ENCODE assay signal across 8 cellular contexts in genomic region chr9:137130176-137130755, GRCh38. TPM values are rescaled to one million over a fixed set of nuclear protein-coding genes. Genes with fewer than 3 reads are reported as not detected.
DNase-seq lines count a peak whose midpoint lies in the region; ATAC-seq and TF ChIP-seq lines count a peak whose summit lies in the region.

No MANE protein-coding gene starts in this region.

- intact Hi-C loops in activated naive CD4-positive, alpha-beta T cell treated with anti-CD3 and anti-CD28 coated beads for 36 hours (cut with micrococcal nuclease): no loop called here
- intact Hi-C loops in IMR-90 (cut with micrococcal nuclease): no loop called here
- intact Hi-C loops in colonic mucosa (cut with DNase I): no loop called here

- H3K56ac ChIP-seq in IMR-90 (ENCODE audit: extremely low read depth, insufficient read depth, low read length): no peak overlapping the region

- H3K27ac Mint-ChIP-seq in activated naive CD4-positive, alpha-beta T cell treated with anti-CD3 and anti-CD28 coated beads for 36 hours: no peak overlapping the region
- no peak overlapping the region for H3K27ac Mint-ChIP-seq in natural killer cell treated with Interleukin-12 subunit alpha and Interleukin-12 subunit beta and Interleukin-15 and Interleukin-18, amount 100 ng/mL, for 72 hours

- H3K36me3 Mint-ChIP-seq in activated naive CD4-positive, alpha-beta T cell treated with anti-CD3 and anti-CD28 coated beads for 36 hours (ENCODE audit: low read depth): peaks cover 7% of the 10 kb centered on the region
- H3K36me3 Mint-ChIP-seq in natural killer cell treated with Interleukin-12 subunit alpha and Interleukin-12 subunit beta and Interleukin-15 and Interleukin-18, amount 100 ng/mL, for 72 hours: no peaks in the 10 kb centered on the region

- H2AFZ ChIP-seq in IMR-90 (replicated peaks; ENCODE audit: low read length, poor library complexity): peak overlapping the region; percentile 99

- no peak overlapping the region for H2BK120ac ChIP-seq in IMR-90 (ENCODE audit: low read depth, low read length)

- peak overlapping the region; percentile 83 to 89; a peak in 3 of 4 replicates for H4K8ac ChIP-seq in IMR-90 (ENCODE audit: low read depth in 2 of 2, low read length in 2 of 2)

- H3K4me2 ChIP-seq in IMR-90 (ENCODE audit: low read depth, low read length): peak overlapping the region; percentile 59

- H3K4me3 Mint-ChIP-seq in activated naive CD4-positive, alpha-beta T cell treated with anti-CD3 and anti-CD28 coated beads for 36 hours: peak overlapping the region; percentile 72
- H3K4me3 Mint-ChIP-seq in natural killer cell treated with Interleukin-12 subunit alpha and Interleukin-12 subunit beta and Interleukin-15 and Interleukin-18, amount 100 ng/mL, for 72 hours: peak overlapping the region; percentile 84

- TF ChIP-seq CTCF in IMR-90 (conservative IDR thresholded peaks at IDR 0.05; ENCODE audit: low read depth, low read length) (no peak), colonic mucosa (IDR thresholded peaks at IDR 0.05) (no peak)

- H2BK5ac ChIP-seq in IMR-90 (ENCODE audit: low read depth, low read length, poor library complexity, severe bottlenecking): no peak overlapping the region

- dilution Hi-C loops in IMR-90 (cut with HindIII; ENCODE audit: low sequenced_read_pairs, unreplicated experiment): no loop called here

- H3K14ac ChIP-seq in IMR-90 (replicated peaks; ENCODE audit: low read depth, low read length): peak overlapping the region; percentile 27

- peaks cover 13 to 35% of the 10 kb centered on the region in 2 experiments for H3K79me1 ChIP-seq in IMR-90 (ENCODE audit: low read depth in 1 of 2, low read length in 2 of 2)

- H2BK15ac ChIP-seq in IMR-90 (ENCODE audit: low read depth, low read length): no peak overlapping the region

- no peak for DNase-seq in activated naive CD4-positive, alpha-beta T cell treated with anti-CD3 and anti-CD28 coated beads for 36 hours
- no peak for DNase-seq in activated naive CD4-positive, alpha-beta T cell (lab: John Stamatoyannopoulos, UW)
- DNase-seq in IMR-90 (no peak), colonic mucosa (no peak), GDM1 (lab: John Stamatoyannopoulos, UW) (no peak), HuH-7 (ENCODE audit: low spot score) (no peak)
- DNase-seq in natural killer cell treated with Interleukin-12 subunit alpha and Interleukin-12 subunit beta and Interleukin-15 and Interleukin-18, amount 100 ng/mL, for 72 hours (ENCODE audit: low spot score): no peak
- no peak for DNase-seq in central memory CD4-positive, alpha-beta T cell

- H3K23ac ChIP-seq in IMR-90 (ENCODE audit: low read depth, low read length): peak overlapping the region; percentile 24; the same call in 1 of the 2 replicates

- H3K4me1 Mint-ChIP-seq in activated naive CD4-positive, alpha-beta T cell treated with anti-CD3 and anti-CD28 coated beads for 36 hours (ENCODE audit: low read depth): peaks cover 17% of the 10 kb centered on the region
- H3K4me1 Mint-ChIP-seq in natural killer cell treated with Interleukin-12 subunit alpha and Interleukin-12 subunit beta and Interleukin-15 and Interleukin-18, amount 100 ng/mL, for 72 hours (ENCODE audit: low read depth in 2 of 2): peaks cover 24 to 25% of the 10 kb centered on the region in 2 donors

- H3K4me1 ChIP-seq in IMR-90 (ENCODE audit: control insufficient read depth, insufficient read depth, low read length) (peaks cover 12% of the 10 kb centered on the region; the same call in 1 of the 2 replicates), colonic mucosa (peaks cover 6% of the 10 kb centered on the region)

- CTCF ChIA-PET in activated naive CD4-positive, alpha-beta T cell treated with anti-CD3 and anti-CD28 coated beads for 36 hours (lab: Charles Lee): interaction anchor here (0.6 to 1.9 kb wide), 9 partner anchors 8 to 237 kb away, joined by 3 to 10 read pairs (median 3); partner anchors contain the start of gene RNF224
- CTCF ChIA-PET in IMR-90 (lab: Yijun Ruan, JAX): no interaction called here

- BruUV-seq in IMR-90 (replicated peaks; lab: Mats Ljungman, UMichigan): no TSS peak

- H3K27me3 Mint-ChIP-seq in activated naive CD4-positive, alpha-beta T cell treated with anti-CD3 and anti-CD28 coated beads for 36 hours (ENCODE audit: low read depth): peaks cover 5% of the 10 kb centered on the region
- H3K27me3 Mint-ChIP-seq in natural killer cell treated with Interleukin-12 subunit alpha and Interleukin-12 subunit beta and Interleukin-15 and Interleukin-18, amount 100 ng/mL, for 72 hours: peaks cover 0 to 2% of the 10 kb centered on the region in 2 donors

- H3K9me3 ChIP-seq in IMR-90 (ENCODE audit: control insufficient read depth, insufficient read depth, low read length) (peaks cover 4% of the 10 kb centered on the region; the same call in 1 of the 2 replicates), colonic mucosa (no peaks in the 10 kb centered on the region)

- peak; percentile 21; the same call in 1 of the 2 replicates for ATAC-seq in IMR-90 (ENCODE audit: low read depth)
- ATAC-seq in natural killer cell treated with Interleukin-12 subunit alpha and Interleukin-12 subunit beta and Interleukin-15 and Interleukin-18, amount 100 ng/mL, for 72 hours: peak; percentile 31 to 38

- TF ChIP-seq RAD21 in IMR-90 (IDR thresholded peaks at IDR 0.05; ENCODE audit: low read length): no peak

- no peaks in the 10 kb centered on the region for H3K9me3 Mint-ChIP-seq in activated naive CD4-positive, alpha-beta T cell treated with anti-CD3 and anti-CD28 coated beads for 36 hours
- H3K9me3 Mint-ChIP-seq in natural killer cell treated with Interleukin-12 subunit alpha and Interleukin-12 subunit beta and Interleukin-15 and Interleukin-18, amount 100 ng/mL, for 72 hours: no peaks in the 10 kb centered on the region

- H2BK20ac ChIP-seq in IMR-90 (ENCODE audit: low read depth, low read length): no peak overlapping the region

- H3K4me3 ChIP-seq in IMR-90 (ENCODE audit: insufficient read depth, low read depth, low read length): peak overlapping the region; percentile 76
- peak overlapping the region; percentile 66 for H3K4me3 ChIP-seq in colonic mucosa

- TF ChIP-seq POLR2A in IMR-90 (IDR thresholded peaks at IDR 0.05; ENCODE audit: low read depth, low read length): no peak

- H3K36me3 ChIP-seq in IMR-90 (ENCODE audit: control insufficient read depth, insufficient read depth, low read length): no peaks in the 10 kb centered on the region
- H3K36me3 ChIP-seq in colonic mucosa: no peaks in the 10 kb centered on the region

- peak overlapping the region; percentile 85 for H2AK9ac ChIP-seq in IMR-90 (replicated peaks; ENCODE audit: low read depth, low read length, poor library complexity)

- 0 out of 2 replicates have a peak, but pooled peaks cover 8% of the 10 kb centered on the region for H4K20me1 ChIP-seq in IMR-90 (ENCODE audit: insufficient read depth, low read length)

- H3K9me1 ChIP-seq in IMR-90 (ENCODE audit: insufficient read depth, low read length): peaks cover 16% of the 10 kb centered on the region

- H3K9ac ChIP-seq in IMR-90 (ENCODE audit: low read depth, low read length): peak overlapping the region; percentile 27; the same call in 1 of the 2 replicates
- H3K9ac ChIP-seq in colonic mucosa (ENCODE audit: low read depth in 2 of 2, low read length in 2 of 2): no peak overlapping the region

- H3K27me3 ChIP-seq in IMR-90 (ENCODE audit: control insufficient read depth, insufficient read depth, low read length): no peaks in the 10 kb centered on the region
- no peaks in the 10 kb centered on the region for H3K27me3 ChIP-seq in colonic mucosa

- peak overlapping the region; percentile 6; the same call in 1 of the 2 replicates for H3K27ac ChIP-seq in IMR-90 (ENCODE audit: insufficient read depth, low read length)
- H3K27ac ChIP-seq in colonic mucosa: peak overlapping the region; percentile 40

- H3K18ac ChIP-seq in IMR-90 (ENCODE audit: low read depth, low read length): no peak overlapping the region

- WGBS in IMR-90 (ENCODE audit: extremely low coverage in 2 of 2, insufficient read length in 1 of 2), 2 experiments: 3% methylated on average over 45 of the region's 58 CpGs; no CpG with 5 or more reads in 1 of the 2 experiments

- POLR2A ChIA-PET in IMR-90 (lab: Charles Lee; ENCODE audit: unreplicated experiment): interaction anchor here (1.3 kb wide), 1 partner anchor 75 kb away, joined by 4 read pairs; no protein-coding TSS in a partner anchor

- H3K4ac ChIP-seq in IMR-90 (ENCODE audit: low read depth, low read length): peak overlapping the region; percentile 71

- H4K5ac ChIP-seq in IMR-90 (ENCODE audit: low read depth, low read length): peak overlapping the region; percentile 60

- in situ Hi-C loops in IMR-90 (cut with MboI; ENCODE audit: low sequenced_read_pairs): no loop called here

- no peak overlapping the region for H4K91ac ChIP-seq in IMR-90 (ENCODE audit: insufficient read depth, low read depth, low read length)

- H2AK5ac ChIP-seq in IMR-90 (ENCODE audit: low read depth, low read length): peak overlapping the region; percentile 1; the same call in 1 of the 2 replicates

RNA-seq across cellular contexts. Expression of gene GRIN1, which starts 8.7 kb away (rescaled TPM):
- total RNA-seq in activated naive CD4-positive, alpha-beta T cell treated with anti-CD3 and anti-CD28 coated beads for 36 hours: under 1 TPM in 1 of 2 experiments, not detected in 1; 0.35 TPM
- total RNA-seq in IMR-90 (2012; rRNA removed): not detected in 2 replicates
- 0.04 and 0.09 TPM in 2 replicates for polyA plus RNA-seq in IMR-90 (2012; rRNA removed)
- polyA plus RNA-seq in IMR-90 (2012; cell fraction: cytosol; rRNA removed): 0.03 TPM in 2 replicates
- polyA plus RNA-seq in IMR-90 (2012; cell fraction: nucleus; rRNA removed; ENCODE audit: low replicate concordance): 0.15 and 0.29 TPM in 2 replicates
- total RNA-seq in colonic mucosa: under 1 TPM; 0.47 to 0.93 TPM
- total RNA-seq in natural killer cell treated with Interleukin-12 subunit alpha and Interleukin-12 subunit beta and Interleukin-15 and Interleukin-18, amount 100 ng/mL, for 72 hours: under 1 TPM in 1 of 2 donors, not detected in 1; 0.11 TPM

RNA-seq across cellular contexts. Expression of gene DPP7, which starts 15.7 kb away (rescaled TPM):
- 100 to 1,000 TPM; 162 to 167 TPM for total RNA-seq in activated naive CD4-positive, alpha-beta T cell treated with anti-CD3 and anti-CD28 coated beads for 36 hours
- 14.2 and 14.9 TPM in 2 replicates for total RNA-seq in IMR-90 (2012; rRNA removed)
- 76.4 and 88.2 TPM in 2 replicates for polyA plus RNA-seq in IMR-90 (2012; rRNA removed)
- polyA plus RNA-seq in IMR-90 (2012; cell fraction: cytosol; rRNA removed): 66.6 and 114 TPM in 2 replicates
- 336 and 1,029 TPM in 2 replicates for polyA plus RNA-seq in IMR-90 (2012; cell fraction: nucleus; rRNA removed; ENCODE audit: low replicate concordance)
- total RNA-seq in colonic mucosa: 10 to 100 TPM; 46.2 to 52.5 TPM
- 100 to 1,000 TPM; 188 to 310 TPM for total RNA-seq in natural killer cell treated with Interleukin-12 subunit alpha and Interleukin-12 subunit beta and Interleukin-15 and Interleukin-18, amount 100 ng/mL, for 72 hours

RNA-seq across cellular contexts. Expression of gene LRRC26, which starts 39.6 kb away (rescaled TPM):
- total RNA-seq in activated naive CD4-positive, alpha-beta T cell treated with anti-CD3 and anti-CD28 coated beads for 36 hours: not detected
- total RNA-seq in IMR-90 (2012; rRNA removed): not detected in 2 replicates
- not detected in 2 replicates for polyA plus RNA-seq in IMR-90 (2012; rRNA removed)
- polyA plus RNA-seq in IMR-90 (2012; cell fraction: cytosol; rRNA removed): not detected in 2 replicates
- polyA plus RNA-seq in IMR-90 (2012; cell fraction: nucleus; rRNA removed; ENCODE audit: low replicate concordance): not detected in 2 replicates
- total RNA-seq in colonic mucosa: 10 to 100 TPM; 64.6 to 95.8 TPM
- not detected for total RNA-seq in natural killer cell treated with Interleukin-12 subunit alpha and Interleukin-12 subunit beta and Interleukin-15 and Interleukin-18, amount 100 ng/mL, for 72 hours

RNA-seq across cellular contexts. Expression of gene TMEM210, which starts 41.6 kb away (rescaled TPM):
- not detected for total RNA-seq in activated naive CD4-positive, alpha-beta T cell treated with anti-CD3 and anti-CD28 coated beads for 36 hours
- total RNA-seq in IMR-90 (2012; rRNA removed): not detected in 2 replicates
- not detected in 2 replicates for polyA plus RNA-seq in IMR-90 (2012; rRNA removed)
- polyA plus RNA-seq in IMR-90 (2012; cell fraction: cytosol; rRNA removed): not detected in 2 replicates
- not detected in 2 replicates for polyA plus RNA-seq in IMR-90 (2012; cell fraction: nucleus; rRNA removed; ENCODE audit: low replicate concordance)
- under 1 TPM in 1 of 2 donors, not detected in 1; 0.67 TPM for total RNA-seq in colonic mucosa
- not detected for total RNA-seq in natural killer cell treated with Interleukin-12 subunit alpha and Interleukin-12 subunit beta and Interleukin-15 and Interleukin-18, amount 100 ng/mL, for 72 hours

RNA-seq across cellular contexts. Expression of gene MAN1B1, which starts 43.5 kb away (rescaled TPM):
- total RNA-seq in activated naive CD4-positive, alpha-beta T cell treated with anti-CD3 and anti-CD28 coated beads for 36 hours: 10 to 100 TPM; 18.7 to 18.9 TPM
- total RNA-seq in IMR-90 (2012; rRNA removed): 25.0 and 28.7 TPM in 2 replicates
- 49.8 and 55.1 TPM in 2 replicates for polyA plus RNA-seq in IMR-90 (2012; rRNA removed)
- 54.5 and 68.5 TPM in 2 replicates for polyA plus RNA-seq in IMR-90 (2012; cell fraction: cytosol; rRNA removed)
- polyA plus RNA-seq in IMR-90 (2012; cell fraction: nucleus; rRNA removed; ENCODE audit: low replicate concordance): 89.2 and 183 TPM in 2 replicates
- 10 to 100 TPM; 43.5 to 52.6 TPM for total RNA-seq in colonic mucosa
- 10 to 100 TPM; 34.1 to 55.8 TPM for total RNA-seq in natural killer cell treated with Interleukin-12 subunit alpha and Interleukin-12 subunit beta and Interleukin-15 and Interleukin-18, amount 100 ng/mL, for 72 hours

Comparison
In these comparisons a context has a peak if more than half of its experiments do, and no peak if none do; other contexts are left out.
1. RNA of gene LRRC26, which starts 39.6 kb away (total RNA-seq): 64.6 to 95.8 TPM in colonic mucosa; not detected in activated naive CD4-positive, alpha-beta T cell treated with anti-CD3 and anti-CD28 coated beads for 36 hours, not detected in IMR-90 and not detected in natural killer cell treated with Interleukin-12 subunit alpha and Interleukin-12 subunit beta and Interleukin-15 and Interleukin-18, amount 100 ng/mL, for 72 hours; every median in the first group is over 10 times any median in the second.